17 cellular contexts compared by ENCODE assay signal in genomic region chr15:31083394-31083790, GRCh38. TPM values are rescaled to one million over a fixed set of nuclear protein-coding genes. Genes with fewer than 3 reads are reported as not detected.
A peak's percentile ranks its signal among the peaks of the same experiment; 100 is the strongest.
DNase-seq lines count a peak whose midpoint lies in the region; TF ChIP-seq lines count a peak whose summit lies in the region.
"Had no signal": no experiment of that assay in that cellular context is flagged by ENCODE, and none has a peak within 500 bp of the region (broad histone marks: within the 10 kb centered on the region; RNA-seq: fewer than 3 reads in every experiment).

No MANE protein-coding gene starts in this region.

- no peak overlapping the region for H3K27ac Mint-ChIP-seq in endothelial cell (ENCODE audit: unreplicated experiment)
- H3K27ac Mint-ChIP-seq: activated CD8-positive, alpha-beta memory T cell treated with anti-CD3 and anti-CD28 coated beads, Interleukin-2, amount 10 ng/mL, durations not matched to agents 7 days and 5 days; neural progenitor cell; stimulated activated naive B cell treated with anti-CD40 and anti-IgM and Interleukin-4, amounts not matched to agents 10 μg/mL and 1 μg/mL and 100 μg/mL, for 72 hours had no signal

- H3K9me3 Mint-ChIP-seq in endothelial cell (ENCODE audit: unreplicated experiment), result no peaks in the 10 kb centered on the region

- peaks cover 9% of the 10 kb centered on the region for H3K4me1 Mint-ChIP-seq in endothelial cell (ENCODE audit: unreplicated experiment)
- H3K4me1 Mint-ChIP-seq: activated CD8-positive, alpha-beta memory T cell treated with anti-CD3 and anti-CD28 coated beads, Interleukin-2, amount 10 ng/mL, durations not matched to agents 7 days and 5 days had no signal

- H3K9ac ChIP-seq in colonic mucosa (ENCODE audit: low read depth in 2 of 2, low read length in 2 of 2), result no peak overlapping the region
- H3K9ac ChIP-seq: neural progenitor cell had no signal

- H3K36me3 Mint-ChIP-seq in endothelial cell (ENCODE audit: low read depth, unreplicated experiment), result no peaks in the 10 kb centered on the region
- H3K36me3 Mint-ChIP-seq: activated CD8-positive, alpha-beta memory T cell treated with anti-CD3 and anti-CD28 coated beads, Interleukin-2, amount 10 ng/mL, durations not matched to agents 7 days and 5 days; stimulated activated naive B cell treated with anti-CD40 and anti-IgM and Interleukin-4, amounts not matched to agents 10 μg/mL and 1 μg/mL and 100 μg/mL, for 72 hours had no signal

- H3K9me3 ChIP-seq in colonic mucosa (no peaks in the 10 kb centered on the region), HAP-1 (no peaks in the 10 kb centered on the region)

- intact Hi-C loops in colonic mucosa (cut with DNase I), result no loop called here

- in situ Hi-C loops in HAP-1 (cut with MboI; ENCODE audit: low sequenced_read_pairs), result no loop called here

- H3K4me3 Mint-ChIP-seq in endothelial cell (ENCODE audit: unreplicated experiment), result no peak overlapping the region
- H3K4me3 Mint-ChIP-seq: activated CD8-positive, alpha-beta memory T cell treated with anti-CD3 and anti-CD28 coated beads, Interleukin-2, amount 10 ng/mL, durations not matched to agents 7 days and 5 days; neural progenitor cell; stimulated activated naive B cell treated with anti-CD40 and anti-IgM and Interleukin-4, amounts not matched to agents 10 μg/mL and 1 μg/mL and 100 μg/mL, for 72 hours had no signal

- H3K27ac ChIP-seq in colonic mucosa, result no peak overlapping the region
- H3K27ac ChIP-seq: neural progenitor cell had no signal

- H3K36me3 ChIP-seq in colonic mucosa, result no peaks in the 10 kb centered on the region
- H3K36me3 ChIP-seq in HAP-1 (replicated peaks), result no peaks in the 10 kb centered on the region
- H3K36me3 ChIP-seq: neural progenitor cell had no signal

- TF ChIP-seq CTCF in colonic mucosa (IDR thresholded peaks at IDR 0.05) (no peak), endothelial cell (IDR thresholded peaks at IDR 0.05; ENCODE audit: unreplicated experiment) (no peak)

- no peaks in the 10 kb centered on the region for H3K27me3 ChIP-seq in colonic mucosa
- no peaks in the 10 kb centered on the region for H3K27me3 ChIP-seq in HAP-1 (ENCODE audit: low read depth)

- DNase-seq in NCI-H146 (lab: John Stamatoyannopoulos, UW) (peak; percentile 14), NCI-H146 treated with DMSO at 0.1 percent for 48 hours (lab: John Stamatoyannopoulos, UW; ENCODE audit: unreplicated experiment) (no peak), NCI-H2107 treated with DMSO at 0.1 percent for 48 hours (lab: John Stamatoyannopoulos, UW; ENCODE audit: unreplicated experiment) (peak; percentile 61), colonic mucosa (peak; percentile 79), renal cortical epithelial cell (ENCODE audit: low read depth) (peak; percentile 55), endothelial cell (ENCODE audit: low spot score) (no peak), HuH-7.5 (ENCODE audit: low spot score) (no peak), HAP-1 (ENCODE audit: low spot score in 2 of 2) (no peak)
- DNase-seq: activated CD8-positive, alpha-beta memory T cell treated with anti-CD3 and anti-CD28 coated beads, Interleukin-2, amount 10 ng/mL, durations not matched to agents 7 days and 5 days; activated naive CD4-positive, alpha-beta T cell; DMS 273 treated with DMSO at 0.1 percent for 48 hours; effector CD8-positive, alpha-beta T cell; H7; NCI-H2171; stimulated activated naive B cell treated with anti-CD40 and anti-IgM and Interleukin-4, amounts not matched to agents 10 μg/mL and 1 μg/mL and 100 μg/mL, for 72 hours had no signal

- H3K27me3 Mint-ChIP-seq in endothelial cell (ENCODE audit: unreplicated experiment), result peaks cover 5% of the 10 kb centered on the region
- H3K27me3 Mint-ChIP-seq: stimulated activated naive B cell treated with anti-CD40 and anti-IgM and Interleukin-4, amounts not matched to agents 10 μg/mL and 1 μg/mL and 100 μg/mL, for 72 hours had no signal

- peaks cover 9% of the 10 kb centered on the region for H3K4me1 ChIP-seq in colonic mucosa
- H3K4me1 ChIP-seq in HAP-1, result no peaks in the 10 kb centered on the region

- H3K4me3 ChIP-seq in colonic mucosa (no peak overlapping the region), HAP-1 (no peak overlapping the region)
- H3K4me3 ChIP-seq: neural progenitor cell, skin epidermis had no signal

RNA-seq across cellular contexts. Expression of gene TRPM1, which starts 18.1 kb away (rescaled TPM):
- total RNA-seq in colonic mucosa (not detected), renal cortical epithelial cell (not detected in 2 replicates), endothelial cell (ENCODE audit: unreplicated experiment) (not detected)

Comparison
In these comparisons a context has a peak if more than half of its experiments do, and no peak if none do; other contexts are left out.
1. DNase-seq: peak in NCI-H146 (single experiment), NCI-H2107 treated with DMSO at 0.1 percent for 48 hours (single experiment), colonic mucosa (single experiment) and renal cortical epithelial cell (single experiment); none in NCI-H146 treated with DMSO at 0.1 percent for 48 hours (single experiment), endothelial cell (single experiment), HuH-7.5 (single experiment) and HAP-1 (0 of 2).